29 cellular contexts compared by ENCODE assay signal in the genomic region with DNA sequence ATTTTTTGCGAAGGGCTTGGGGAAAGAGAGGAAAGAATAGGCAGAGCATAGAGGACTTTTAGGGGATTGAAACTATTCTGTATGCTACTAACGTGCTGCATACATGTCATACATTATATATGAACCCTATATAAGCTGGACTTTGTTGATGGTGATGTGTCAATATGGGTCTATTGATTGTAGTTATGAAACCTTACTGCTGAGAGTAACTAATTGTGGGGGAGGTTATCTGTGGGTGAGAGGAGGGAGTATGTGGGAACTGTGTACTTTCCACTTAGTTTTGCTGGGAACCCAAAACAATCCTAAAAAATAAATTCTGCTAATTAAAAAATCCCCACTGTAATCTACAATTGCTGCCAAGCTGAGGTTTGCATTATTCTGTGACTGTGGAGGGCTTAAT. TPM values are rescaled to one million over a fixed set of nuclear protein-coding genes. Genes with fewer than 3 reads are reported as not detected.
"Had no signal": no experiment of that assay in that cellular context is flagged by ENCODE, and none has a peak within 500 bp of the region (broad histone marks: within the 10 kb centered on the region; RNA-seq: fewer than 3 reads in every experiment).

No MANE protein-coding gene starts in this region.

- DNase-seq: dermis blood vessel endothelial cell; dorsolateral prefrontal cortex; effector CD4-positive, alpha-beta T cell; effector memory CD4-positive, alpha-beta T cell; esophagus squamous epithelium; foreskin fibroblast; foreskin melanocyte; gastrocnemius medialis; glutamatergic neuron; head of caudate nucleus; heart right ventricle; hippocampal formation; left cardiac atrium; left ventricle myocardium inferior; lower lobe of right lung; mesenchymal stem cell; mucosa of descending colon; naive B cell had no signal

- H3K27ac ChIP-seq: coronary artery, dorsolateral prefrontal cortex, esophagus squamous epithelium, gastrocnemius medialis, heart right ventricle, left ventricle myocardium inferior, lower lobe of right lung had no signal

- H3K27me3 ChIP-seq: dorsolateral prefrontal cortex, esophagus squamous epithelium, gastrocnemius medialis, heart right ventricle had no signal

- H3K4me3 ChIP-seq: coronary artery, dorsolateral prefrontal cortex, esophagus squamous epithelium, gastrocnemius medialis, heart right ventricle, left ventricle myocardium inferior, lower lobe of right lung, mucosa of descending colon had no signal

- H3K9me3 ChIP-seq: gastrocnemius medialis, lower lobe of right lung had no signal

- ATAC-seq: esophagus mucosa, gastrocnemius medialis, heart right ventricle, left cardiac atrium, lower lobe of right lung, mucosa of descending colon had no signal

- H3K4me1 ChIP-seq: esophagus squamous epithelium, gastrocnemius medialis, heart right ventricle, left ventricle myocardium inferior, lower lobe of right lung had no signal

- H3K36me3 ChIP-seq: gastrocnemius medialis, heart right ventricle, left ventricle myocardium inferior, lower lobe of right lung had no signal

- FAIRE-seq: colon, endothelial cell of umbilical vein, islet of Langerhans, keratinocyte had no signal

RNA-seq across cellular contexts. Expression of gene CYP2C19, which starts 15.3 kb away (rescaled TPM):
- total RNA-seq: dermis blood vessel endothelial cell, endothelial cell of umbilical vein, epithelial cell of proximal tubule, glomerular endothelial cell, heart right ventricle, kidney epithelial cell, left ventricle myocardium inferior, lower lobe of right lung, lung microvascular endothelial cell, mesothelial cell of epicardium had no signal
- polyA plus RNA-seq: endothelial cell of umbilical vein, heart right ventricle, keratinocyte had no signal
